ENCODE assay signal across 1 cellular context in the genomic region with DNA sequence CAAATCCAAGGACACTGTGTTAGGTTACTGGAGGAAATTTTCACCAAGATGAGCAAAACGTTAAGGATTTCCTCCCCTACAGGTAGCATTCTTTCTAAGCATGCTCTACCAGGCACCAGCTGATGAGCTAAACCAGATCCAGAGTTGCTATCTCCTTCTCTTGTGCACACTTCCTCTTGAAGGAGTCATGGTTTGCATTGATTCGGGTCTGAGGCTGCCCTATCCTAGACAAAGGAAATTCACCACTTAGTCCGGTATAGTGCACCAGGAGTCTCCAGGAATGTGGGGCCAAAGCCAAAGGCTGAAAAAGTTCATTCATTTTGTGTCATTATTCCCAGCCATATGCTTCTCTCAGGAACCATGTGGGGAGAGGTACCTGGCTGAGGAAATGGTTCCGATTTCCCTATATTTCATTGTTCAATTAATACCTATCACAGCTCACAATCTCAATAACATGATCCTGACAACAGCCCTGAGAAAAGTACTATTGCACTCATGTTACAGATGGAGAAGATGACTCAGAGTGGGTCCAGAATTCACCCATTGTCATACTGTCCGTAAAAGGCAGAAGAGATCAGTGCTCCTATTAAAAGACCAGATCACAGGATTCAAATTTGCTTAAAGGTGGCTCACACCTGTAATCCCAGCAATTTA.
A peak's percentile ranks its signal among the peaks of the same experiment; 100 is the strongest.
TF ChIP-seq lines count a peak whose summit lies in the region.

No MANE protein-coding gene starts in this region.

TF ChIP-seq in K562, 482 proteins besides CTCF, POLR2A, EP300 and RAD21 (continued from another document):
- TF ChIP-seq, protein P1, sequence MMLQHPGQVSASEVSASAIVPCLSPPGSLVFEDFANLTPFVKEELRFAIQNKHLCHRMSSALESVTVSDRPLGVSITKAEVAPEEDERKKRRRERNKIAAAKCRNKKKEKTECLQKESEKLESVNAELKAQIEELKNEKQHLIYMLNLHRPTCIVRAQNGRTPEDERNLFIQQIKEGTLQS (IDR thresholded peaks at IDR 0.05): peak; percentile 52
- TF ChIP-seq, protein P1 (CRISPR knock-in tag; conservative IDR thresholded peaks at IDR 0.05): no peak
- TF ChIP-seq ZFX (CRISPR knock-in tag; IDR thresholded peaks at IDR 0.05) (no peak), STAT5B (CRISPR knock-in tag; IDR thresholded peaks at IDR 0.05) (no peak), BACH1 (tag; IDR thresholded peaks at IDR 0.05) (no peak), PTRF (tag; IDR thresholded peaks at IDR 0.05) (no peak), TOE1 (IDR thresholded peaks at IDR 0.05; ENCODE audit: borderline replicate concordance) (no peak), TOE1 (CRISPR knock-in tag; IDR thresholded peaks at IDR 0.05; ENCODE audit: borderline replicate concordance, low read depth) (no peak), ZNF586 (CRISPR knock-in tag; conservative IDR thresholded peaks at IDR 0.05) (no peak), FOSL1 (tag; conservative IDR thresholded peaks at IDR 0.05) (0 out of 2 replicates have a peak, but pooled peaks have one; percentile 13), SPI1 (IDR thresholded peaks at IDR 0.05; ENCODE audit: borderline replicate concordance, low read depth, low read length) (0 out of 2 replicates have a peak, but pooled peaks have one; percentile 19)
TF ChIP-seq in K562: peak in this region for 3.
